ENCODE assay signal across 2 cellular contexts in the genomic region with DNA sequence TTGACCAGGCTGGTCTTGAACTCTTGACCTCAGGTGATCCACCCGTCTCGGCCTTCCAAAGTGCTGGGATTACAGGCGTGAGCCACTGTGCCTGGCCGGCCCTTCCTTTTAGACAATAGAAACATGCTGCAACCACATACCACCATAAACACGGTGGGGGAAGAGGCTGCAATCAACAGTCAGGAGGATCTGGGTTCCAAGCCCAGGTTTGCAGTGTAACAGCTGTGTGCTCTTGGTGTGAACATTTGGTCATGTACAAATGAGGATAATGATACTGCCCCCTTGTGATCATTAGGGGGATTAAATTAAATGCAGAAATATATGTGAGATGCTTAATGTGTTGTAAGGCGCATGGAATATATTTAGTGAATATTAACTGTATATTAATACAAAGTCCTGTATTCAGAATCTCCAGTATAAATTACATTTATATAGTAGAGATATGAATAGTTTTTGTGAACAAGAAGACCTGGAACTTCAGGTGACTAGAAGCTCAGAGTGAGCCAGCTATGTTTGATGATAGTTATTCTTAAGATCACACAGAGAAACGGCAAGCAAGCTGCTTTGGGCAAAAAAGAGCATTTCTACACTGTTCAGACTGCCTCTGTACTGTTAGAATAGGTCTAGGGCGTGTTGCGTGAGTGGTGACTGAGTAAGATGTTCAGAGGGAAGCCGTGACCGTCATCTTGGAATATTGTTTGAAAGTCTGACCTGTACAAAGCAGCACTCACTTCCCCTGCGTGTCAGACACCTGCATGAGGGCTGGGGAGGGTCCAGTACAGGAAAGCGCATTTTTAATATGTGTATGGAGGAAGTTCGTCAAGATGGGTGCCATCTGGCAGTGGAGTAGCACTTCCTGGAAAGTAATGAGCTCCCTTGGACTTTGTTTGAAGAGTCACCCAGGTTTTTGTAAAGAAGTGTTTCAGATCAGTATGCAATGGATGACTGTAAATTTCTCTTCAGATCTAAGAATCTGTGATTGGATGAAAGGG.
TF ChIP-seq lines count a peak whose summit lies in the region.

No MANE protein-coding gene starts in this region.

TF ChIP-seq in PFSK-1, 5 proteins besides CTCF, POLR2A, EP300 and RAD21 (continued from another document):
- peak; percentile 26 for TF ChIP-seq FOXP2 (optimal IDR thresholded peaks at IDR 0.05; ENCODE audit: borderline replicate concordance, extremely low read depth, extremely low read length, insufficient read depth)

TF ChIP-seq in H1, 55 proteins besides CTCF, POLR2A, EP300 and RAD21 (continued from another document):
- 0 out of 2 replicates have a peak, but pooled peaks have one; percentile 46 for TF ChIP-seq TCF12 (IDR thresholded peaks at IDR 0.05; ENCODE audit: low read depth, low read length)
TF ChIP-seq in H1: peak in this region for 1.
